8 cellular contexts compared by ENCODE assay signal in the genomic region with DNA sequence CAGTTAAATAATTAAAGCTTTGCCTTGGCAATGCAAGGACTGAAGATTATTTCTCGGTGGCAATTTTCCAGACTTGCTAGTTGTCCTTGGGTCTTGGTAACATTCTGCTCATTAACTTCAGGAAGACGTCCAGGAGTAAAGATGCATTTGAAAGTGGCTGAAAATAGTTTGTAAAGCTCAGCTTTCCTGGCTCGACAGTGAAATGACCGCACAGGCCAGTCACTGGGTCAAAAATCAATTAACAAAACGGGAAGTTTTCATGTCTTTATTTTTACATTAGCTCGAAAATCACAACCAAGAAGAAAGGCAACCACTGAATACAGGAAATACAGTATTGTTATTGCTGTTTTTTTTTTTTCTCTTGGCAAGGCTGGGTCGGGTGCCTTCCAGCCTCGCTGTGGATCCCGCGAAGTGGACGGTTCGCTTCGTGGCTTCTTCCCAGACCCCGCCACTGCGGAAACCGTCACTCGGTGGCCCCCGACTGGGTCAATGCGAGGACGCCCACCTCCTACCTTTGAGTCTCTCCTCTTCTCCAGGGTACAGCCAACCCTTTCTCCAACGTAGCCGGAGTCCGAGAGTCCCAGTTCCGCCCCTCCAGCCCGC. TPM values are rescaled to one million over a fixed set of nuclear protein-coding genes. Genes with fewer than 3 reads are reported as not detected.
DNase-seq lines count a peak whose midpoint lies in the region; ATAC-seq and TF ChIP-seq lines count a peak whose summit lies in the region.

No MANE protein-coding gene starts in this region.

- TF ChIP-seq POLR2A in Peyer's patch (IDR thresholded peaks at IDR 0.05): no peak
- peak; percentile 8 for TF ChIP-seq POLR2A in esophagus muscularis mucosa (IDR thresholded peaks at IDR 0.05; ENCODE audit: low read depth)

- DNase-seq in Peyer's patch: no peak
- no peak for DNase-seq in esophagus muscularis mucosa (ENCODE audit: extremely low spot score)
- no peak for DNase-seq in stimulated activated CD4-positive, alpha-beta T cell treated with anti-CD3 and anti-CD28 coated beads, Interleukin-1b, Interleukin-23, amount 100 ng/mL, for 48 hours
- DNase-seq in GM20000 (ENCODE audit: low spot score): no peak
- DNase-seq in HPDE6-E6E7 (ENCODE audit: extremely low spot score): no peak
- DNase-seq in activated CD4-positive, CD25-positive, alpha-beta regulatory T cell treated with anti-CD3 and anti-CD28 coated beads, Interleukin-2, amount 50 U/mL, for 72 hours: no peak

- peaks cover 11% of the 10 kb centered on the region for H3K27me3 Mint-ChIP-seq in nephron (ENCODE audit: low read depth)

- H3K4me3 Mint-ChIP-seq in nephron: peak overlapping the region; percentile 89 to 99 (median 89)

- intact Hi-C loops in esophagus muscularis mucosa (cut with DNase I): no loop called here

- H3K4me1 ChIP-seq in Peyer's patch (peaks cover 0 to 13% (median 4%) of the 10 kb centered on the region in 4 donors), esophagus muscularis mucosa (peaks cover 17 to 29% (median 20%) of the 10 kb centered on the region in 4 donors)

- no peak for TF ChIP-seq EP300 in esophagus muscularis mucosa (IDR thresholded peaks at IDR 0.05)

- H3K36me3 Mint-ChIP-seq in nephron (ENCODE audit: low read depth): no peaks in the 10 kb centered on the region

- H3K9me3 ChIP-seq in Peyer's patch (no peaks in the 10 kb centered on the region), esophagus muscularis mucosa (no peaks in the 10 kb centered on the region)

- H3K27me3 ChIP-seq in Peyer's patch (no peaks in the 10 kb centered on the region), esophagus muscularis mucosa (no peaks in the 10 kb centered on the region)

- H3K4me3 ChIP-seq in Peyer's patch (peak overlapping the region; percentile 41 to 91 (median 64)), esophagus muscularis mucosa (peak overlapping the region; percentile 73 to 88 (median 76))

- no peaks in the 10 kb centered on the region for H3K9me3 Mint-ChIP-seq in nephron

- H3K4me1 Mint-ChIP-seq in nephron: peaks cover 21% of the 10 kb centered on the region

- H3K36me3 ChIP-seq in Peyer's patch (no peaks in the 10 kb centered on the region), esophagus muscularis mucosa (no peaks in the 10 kb centered on the region)

- peak; percentile 17 for ATAC-seq in GM18868 (IDR thresholded peaks at IDR 0.05; ENCODE audit: unreplicated experiment)

- TF ChIP-seq CTCF in Peyer's patch (IDR thresholded peaks at IDR 0.05) (no peak), esophagus muscularis mucosa (IDR thresholded peaks at IDR 0.05) (no peak), nephron (IDR thresholded peaks at IDR 0.05; ENCODE audit: unreplicated experiment in 3 of 3) (no peak), GM20000 (IDR thresholded peaks at IDR 0.05; ENCODE audit: extremely low read depth, missing control alignments) (no peak)

- H3K27ac ChIP-seq in Peyer's patch (peak overlapping the region; percentile 66 to 96 (median 85)), esophagus muscularis mucosa (replicated peaks in 1 of 4) (peak overlapping the region; percentile 84 to 92 (median 87))

- peak overlapping the region; percentile 80 to 90 (median 84) for H3K27ac Mint-ChIP-seq in nephron

- 4% methylated on average over 20 of the region's 25 CpGs for WGBS in esophagus muscularis mucosa

RNA-seq across cellular contexts. Expression of gene SNX7, which starts 0.5 kb away (rescaled TPM):
- total RNA-seq in Peyer's patch (10 to 100 TPM in 3 of 4 donors, 1 to 10 TPM in 1; 9.9 to 27.0 (median 18.3) TPM), esophagus muscularis mucosa (10 to 100 TPM; 27.5 to 40.5 (median 32.0) TPM)
